8 cellular contexts compared by ENCODE assay signal in the genomic region with DNA sequence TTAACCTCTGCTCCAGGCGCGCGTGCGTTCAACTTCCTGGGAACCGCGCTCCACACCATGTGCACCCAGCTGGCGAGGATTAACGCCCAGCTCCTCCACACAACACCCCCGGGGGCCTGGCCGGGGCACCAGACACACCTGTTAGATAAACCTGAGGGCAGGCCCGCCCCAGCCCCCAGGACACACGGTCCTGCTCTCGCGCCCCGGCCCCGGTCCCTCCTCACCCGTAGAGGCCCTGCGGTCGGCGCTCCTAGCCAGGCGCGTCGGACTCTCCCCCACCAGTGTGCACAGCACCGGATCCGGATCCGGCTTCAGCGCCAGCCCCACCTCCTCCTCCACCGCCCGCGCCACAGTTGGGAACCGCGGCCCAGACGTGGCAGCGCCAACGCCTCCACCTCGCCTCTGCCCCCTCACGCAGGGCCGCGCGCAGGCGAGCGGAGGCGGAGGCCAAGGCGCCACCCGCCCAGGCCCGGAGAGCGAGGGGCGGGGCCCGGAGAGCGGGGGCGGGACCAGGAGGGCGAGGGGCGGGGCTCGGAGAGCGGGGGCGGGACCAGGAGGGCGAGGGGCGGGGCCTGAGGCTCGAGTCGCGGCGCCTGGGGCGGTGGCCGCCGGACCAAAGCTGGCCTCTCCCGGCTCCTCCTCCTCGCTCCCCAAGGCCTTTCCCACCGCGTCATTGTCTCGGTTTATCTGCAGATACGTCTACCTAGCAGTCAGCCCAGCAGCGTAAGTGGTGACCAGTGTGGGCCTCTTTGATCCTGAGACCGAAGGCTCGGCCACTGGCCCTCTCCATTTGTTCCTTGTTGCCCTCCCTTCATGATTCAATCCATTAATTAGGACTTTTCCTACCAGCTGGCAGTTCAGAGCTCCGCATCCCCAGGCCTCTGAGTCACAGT.
DNase-seq lines count a peak whose midpoint lies in the region; ATAC-seq lines count a peak whose summit lies in the region.

A gene (minus strand): TSS at position 404 of the 893 bp plus-strand sequence. CDS start 6,957 bp downstream, outside the sequence.

- H3K27me3 ChIP-seq in BLaER1 = no peaks in the 10 kb centered on the region

- peak; percentile 85 for ATAC-seq in GM19328 (IDR thresholded peaks at IDR 0.05; ENCODE audit: unreplicated experiment)
- peak; percentile 90 for ATAC-seq in HG03520 (IDR thresholded peaks at IDR 0.05; ENCODE audit: unreplicated experiment)

- H3K4me3 ChIP-seq in BLaER1 = peak within 1 kb of the TSS; percentile 80

- peaks cover 34% of the 10 kb centered on the region for H3K4me1 ChIP-seq in BLaER1

- H3K9me3 ChIP-seq in BLaER1 = peaks cover 10% of the 10 kb centered on the region

- peaks cover 18% of the 10 kb centered on the region; the same call in 1 of the 2 replicates for H4K20me1 ChIP-seq in BLaER1

- H3K27ac ChIP-seq in BLaER1 = peak within 1 kb of the TSS; percentile 81

- H3K36me3 ChIP-seq in BLaER1 = no peaks in the 10 kb centered on the region

- peak within 1 kb of the TSS; percentile 92 for H3K4me2 ChIP-seq in BLaER1

- H3K9ac ChIP-seq in BLaER1 = peak within 1 kb of the TSS; percentile 83

- DNase-seq in NCI-H748 (lab: John Stamatoyannopoulos, UW; ENCODE audit: unreplicated experiment) (peak; percentile 92), cortex of kidney (lab: John Stamatoyannopoulos, UW) (peak; percentile 35), left kidney (ENCODE audit: low read depth, low spot score) (peak; percentile 96)
- DNase-seq in activated CD4-positive, alpha-beta T cell treated with anti-CD3 and anti-CD28 coated beads, Interleukin-2, amount 50 U/mL, for 1 hour = peak; percentile 85
- peak; percentile 81 for DNase-seq in stimulated activated CD4-positive, alpha-beta T cell treated with anti-CD3 and anti-CD28 coated beads, Interleukin-1b, Interleukin-23, amount 100 ng/mL, for 48 hours

Comparison
In these comparisons a context has a peak if more than half of its experiments do, and no peak if none do; other contexts are left out.
1. Peak in every context shown above with its lines: DNase-seq, ATAC-seq, H3K4me3 ChIP-seq and H3K27ac ChIP-seq.
2. DNase-seq: peak in every context shown above with its lines; median percentile 96 in left kidney; 92 in NCI-H748; 85 in activated CD4-positive, alpha-beta T cell treated with anti-CD3 and anti-CD28 coated beads, Interleukin-2, amount 50 U/mL, for 1 hour; 81 in stimulated activated CD4-positive, alpha-beta T cell treated with anti-CD3 and anti-CD28 coated beads, Interleukin-1b, Interleukin-23, amount 100 ng/mL, for 48 hours; 35 in cortex of kidney.